ENCODE assay signal across 1 cellular context in genomic region chr7:70700935-70701425, GRCh38.
TF ChIP-seq lines count a peak whose summit lies in the region.

No MANE protein-coding gene starts in this region.

TF ChIP-seq in GM23338, 12 proteins besides CTCF, POLR2A, EP300 and RAD21 (continued from another document):
- TF ChIP-seq, protein P1, sequence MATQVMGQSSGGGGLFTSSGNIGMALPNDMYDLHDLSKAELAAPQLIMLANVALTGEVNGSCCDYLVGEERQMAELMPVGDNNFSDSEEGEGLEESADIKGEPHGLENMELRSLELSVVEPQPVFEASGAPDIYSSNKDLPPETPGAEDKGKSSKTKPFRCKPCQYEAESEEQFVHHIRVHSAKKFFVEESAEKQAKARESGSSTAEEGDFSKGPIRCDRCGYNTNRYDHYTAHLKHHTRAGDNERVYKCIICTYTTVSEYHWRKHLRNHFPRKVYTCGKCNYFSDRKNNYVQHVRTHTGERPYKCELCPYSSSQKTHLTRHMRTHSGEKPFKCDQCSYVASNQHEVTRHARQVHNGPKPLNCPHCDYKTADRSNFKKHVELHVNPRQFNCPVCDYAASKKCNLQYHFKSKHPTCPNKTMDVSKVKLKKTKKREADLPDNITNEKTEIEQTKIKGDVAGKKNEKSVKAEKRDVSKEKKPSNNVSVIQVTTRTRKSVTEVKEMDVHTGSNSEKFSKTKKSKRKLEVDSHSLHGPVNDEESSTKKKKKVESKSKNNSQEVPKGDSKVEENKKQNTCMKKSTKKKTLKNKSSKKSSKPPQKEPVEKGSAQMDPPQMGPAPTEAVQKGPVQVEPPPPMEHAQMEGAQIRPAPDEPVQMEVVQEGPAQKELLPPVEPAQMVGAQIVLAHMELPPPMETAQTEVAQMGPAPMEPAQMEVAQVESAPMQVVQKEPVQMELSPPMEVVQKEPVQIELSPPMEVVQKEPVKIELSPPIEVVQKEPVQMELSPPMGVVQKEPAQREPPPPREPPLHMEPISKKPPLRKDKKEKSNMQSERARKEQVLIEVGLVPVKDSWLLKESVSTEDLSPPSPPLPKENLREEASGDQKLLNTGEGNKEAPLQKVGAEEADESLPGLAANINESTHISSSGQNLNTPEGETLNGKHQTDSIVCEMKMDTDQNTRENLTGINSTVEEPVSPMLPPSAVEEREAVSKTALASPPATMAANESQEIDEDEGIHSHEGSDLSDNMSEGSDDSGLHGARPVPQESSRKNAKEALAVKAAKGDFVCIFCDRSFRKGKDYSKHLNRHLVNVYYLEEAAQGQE (IDR thresholded peaks at IDR 0.05; ENCODE audit: unreplicated experiment): no peak
- TF ChIP-seq POLR2AphosphoS5 (IDR thresholded peaks at IDR 0.05; ENCODE audit: low read depth) (no peak), STAT1 (IDR thresholded peaks at IDR 0.05; ENCODE audit: unreplicated experiment) (no peak), NANOG (IDR thresholded peaks at IDR 0.05; ENCODE audit: borderline replicate concordance) (no peak), JUNB (IDR thresholded peaks at IDR 0.05; ENCODE audit: unreplicated experiment) (no peak), ZNF462 (CRISPR knock-in tag; IDR thresholded peaks at IDR 0.05) (no peak), ZNF114 (CRISPR knock-in tag; IDR thresholded peaks at IDR 0.05) (no peak), EZH2 (IDR thresholded peaks at IDR 0.05; ENCODE audit: low read depth, unreplicated experiment) (no peak), EZH2phosphoT487 (IDR thresholded peaks at IDR 0.05; ENCODE audit: unreplicated experiment) (no peak), ZNF331 (CRISPR knock-in tag; IDR thresholded peaks at IDR 0.05; ENCODE audit: low read depth) (no peak)
